8 cellular contexts compared by ENCODE assay signal in genomic region chr4:51845055-51845426, GRCh38. TPM values are rescaled to one million over a fixed set of nuclear protein-coding genes. Genes with fewer than 3 reads are reported as not detected.
DNase-seq lines count a peak whose midpoint lies in the region; ATAC-seq and TF ChIP-seq lines count a peak whose summit lies in the region.

No MANE protein-coding gene starts in this region.

- H3K9me3 ChIP-seq in lung (ENCODE audit: control insufficient read depth in 2 of 2, insufficient read depth in 1 of 2, low read length in 1 of 2) (no peaks in the 10 kb centered on the region), upper lobe of left lung (no peaks in the 10 kb centered on the region)

- no peak for TF ChIP-seq POLR2A in upper lobe of left lung (IDR thresholded peaks at IDR 0.05)

- intact Hi-C loops in posterior cingulate gyrus (cut with DNase I), result no loop called here

- TF ChIP-seq EP300 in upper lobe of left lung (IDR thresholded peaks at IDR 0.05), result no peak

- H3K27me3 Mint-ChIP-seq in activated naive CD4-positive, alpha-beta T cell treated with anti-CD3 and anti-CD28 coated beads, Interleukin-2, amount 10 ng/mL, durations not matched to agents 7 days and 5 days, result peaks cover 9% of the 10 kb centered on the region
- peaks cover 11% of the 10 kb centered on the region for H3K27me3 Mint-ChIP-seq in brain

- peak overlapping the region; percentile 65 for H3K4me3 ChIP-seq in lung
- H3K4me3 ChIP-seq in upper lobe of left lung, result peak overlapping the region; percentile 63 to 98 (median 94)

- WGBS in lung, 2 donors, result 59 to 63% methylated on average over 6 of the region's 6 CpGs
- 65 to 69% methylated on average over 6 of the region's 6 CpGs for WGBS in upper lobe of left lung, 2 donors

- CTCF ChIA-PET in activated naive CD4-positive, alpha-beta T cell treated with anti-CD3 and anti-CD28 coated beads, Interleukin-2, amount 10 ng/mL, durations not matched to agents 7 days and 5 days (lab: Charles Lee), result no interaction called here

- H3K9me3 Mint-ChIP-seq in activated naive CD4-positive, alpha-beta T cell treated with anti-CD3 and anti-CD28 coated beads, Interleukin-2, amount 10 ng/mL, durations not matched to agents 7 days and 5 days, result no peaks in the 10 kb centered on the region
- H3K9me3 Mint-ChIP-seq in activated naive CD4-positive, alpha-beta T cell treated with anti-CD3 and anti-CD28 coated beads, Interleukin-2, amount 50 U/mL, for 72 hours, result no peaks in the 10 kb centered on the region
- no peaks in the 10 kb centered on the region for H3K9me3 Mint-ChIP-seq in brain

- H3K36me3 Mint-ChIP-seq in activated naive CD4-positive, alpha-beta T cell treated with anti-CD3 and anti-CD28 coated beads, Interleukin-2, amount 10 ng/mL, durations not matched to agents 7 days and 5 days, result peaks cover 2% of the 10 kb centered on the region
- peaks cover 0 to 12% of the 10 kb centered on the region in 2 donors for H3K36me3 Mint-ChIP-seq in activated naive CD4-positive, alpha-beta T cell treated with anti-CD3 and anti-CD28 coated beads, Interleukin-2, amount 50 U/mL, for 72 hours
- peaks cover 4% of the 10 kb centered on the region for H3K36me3 Mint-ChIP-seq in brain

- H3K27me3 ChIP-seq in lung (ENCODE audit: control insufficient read depth, insufficient read depth), result no peaks in the 10 kb centered on the region
- H3K27me3 ChIP-seq in upper lobe of left lung, result no peaks in the 10 kb centered on the region

- no peak for DNase-seq in activated naive CD4-positive, alpha-beta T cell treated with anti-CD3 and anti-CD28 coated beads, Interleukin-2, amount 10 ng/mL, durations not matched to agents 7 days and 5 days
- no peak for DNase-seq in activated naive CD4-positive, alpha-beta T cell treated with anti-CD3 and anti-CD28 coated beads, Interleukin-2, amount 50 U/mL, for 72 hours (ENCODE audit: low spot score in 2 of 2)
- DNase-seq in lung (ENCODE audit: low spot score) (no peak), upper lobe of left lung (no peak), posterior cingulate gyrus (no peak)
- no peak for DNase-seq in effector CD4-positive, alpha-beta T cell

- H3K4me1 ChIP-seq in lung (ENCODE audit: control insufficient read depth in 2 of 2, insufficient read depth in 2 of 2, low read length in 2 of 2), result peaks cover 2 to 6% of the 10 kb centered on the region in 2 donors
- peaks cover 0 to 15% (median 11%) of the 10 kb centered on the region in 4 donors for H3K4me1 ChIP-seq in upper lobe of left lung

- H3K36me3 ChIP-seq in lung (ENCODE audit: control insufficient read depth in 2 of 2, insufficient read depth in 2 of 2, low read length in 2 of 2) (peaks cover 0 to 6% of the 10 kb centered on the region in 2 donors), upper lobe of left lung (peaks cover 0 to 8% (median 0%) of the 10 kb centered on the region in 4 donors)

- H3K27ac ChIP-seq in lung (ENCODE audit: low read depth in 1 of 2, low read length in 1 of 2) (peak overlapping the region; percentile 76 to 93), upper lobe of left lung (peak overlapping the region; percentile 92 to 97 (median 95))

- H3K4me1 Mint-ChIP-seq in activated naive CD4-positive, alpha-beta T cell treated with anti-CD3 and anti-CD28 coated beads, Interleukin-2, amount 10 ng/mL, durations not matched to agents 7 days and 5 days, result peaks cover 16% of the 10 kb centered on the region
- peaks cover 60% of the 10 kb centered on the region for H3K4me1 Mint-ChIP-seq in brain

- no peak for TF ChIP-seq CTCF in brain (conservative IDR thresholded peaks at IDR 0.05)
- TF ChIP-seq CTCF in lung (IDR thresholded peaks at IDR 0.05; ENCODE audit: control extremely low read depth, extremely low read depth), result no peak
- TF ChIP-seq CTCF in upper lobe of left lung (IDR thresholded peaks at IDR 0.05), result no peak

- H3K27ac Mint-ChIP-seq in activated naive CD4-positive, alpha-beta T cell treated with anti-CD3 and anti-CD28 coated beads, Interleukin-2, amount 10 ng/mL, durations not matched to agents 7 days and 5 days, result peak overlapping the region; percentile 78
- H3K27ac Mint-ChIP-seq in activated naive CD4-positive, alpha-beta T cell treated with anti-CD3 and anti-CD28 coated beads, Interleukin-2, amount 50 U/mL, for 72 hours, result peak overlapping the region in 1 of 2 donors; percentile 89
- H3K27ac Mint-ChIP-seq in brain, result peak overlapping the region; percentile 48 to 98 (median 86)

- H3K4me3 Mint-ChIP-seq in activated naive CD4-positive, alpha-beta T cell treated with anti-CD3 and anti-CD28 coated beads, Interleukin-2, amount 10 ng/mL, durations not matched to agents 7 days and 5 days, result peak overlapping the region; percentile 91
- H3K4me3 Mint-ChIP-seq in brain, result peak overlapping the region; percentile 81 to 97 (median 95)

- ATAC-seq in activated naive CD4-positive, alpha-beta T cell treated with anti-CD3 and anti-CD28 coated beads, Interleukin-2, amount 50 U/mL, for 72 hours, result no peak
- no peak for ATAC-seq in lung (ENCODE audit: insufficient read depth, low FRiP score)
- ATAC-seq in upper lobe of left lung (ENCODE audit: low FRiP score in 2 of 2), result no peak
- no peak for ATAC-seq in HG03432 (IDR thresholded peaks at IDR 0.05; ENCODE audit: unreplicated experiment)

RNA-seq across cellular contexts. Expression of gene DCUN1D4, which starts 2.1 kb away (rescaled TPM):
- 10 to 100 TPM; 46.9 to 48.7 TPM for total RNA-seq in activated naive CD4-positive, alpha-beta T cell treated with anti-CD3 and anti-CD28 coated beads, Interleukin-2, amount 50 U/mL, for 72 hours
- polyA plus RNA-seq in brain (ENCODE audit: insufficient read depth, low read depth, low replicate concordance), result 5.7 TPM
- total RNA-seq in lung, result 10 to 100 TPM; 26.0 to 43.9 TPM
- polyA plus RNA-seq in lung, result 10 to 100 TPM in 1 of 2 donors, 1 to 10 TPM in 1; 8.8 to 10.7 TPM
- 10 to 100 TPM; 18.8 to 47.6 (median 31.2) TPM for total RNA-seq in upper lobe of left lung
